20 cellular contexts compared by ENCODE assay signal in the genomic region with DNA sequence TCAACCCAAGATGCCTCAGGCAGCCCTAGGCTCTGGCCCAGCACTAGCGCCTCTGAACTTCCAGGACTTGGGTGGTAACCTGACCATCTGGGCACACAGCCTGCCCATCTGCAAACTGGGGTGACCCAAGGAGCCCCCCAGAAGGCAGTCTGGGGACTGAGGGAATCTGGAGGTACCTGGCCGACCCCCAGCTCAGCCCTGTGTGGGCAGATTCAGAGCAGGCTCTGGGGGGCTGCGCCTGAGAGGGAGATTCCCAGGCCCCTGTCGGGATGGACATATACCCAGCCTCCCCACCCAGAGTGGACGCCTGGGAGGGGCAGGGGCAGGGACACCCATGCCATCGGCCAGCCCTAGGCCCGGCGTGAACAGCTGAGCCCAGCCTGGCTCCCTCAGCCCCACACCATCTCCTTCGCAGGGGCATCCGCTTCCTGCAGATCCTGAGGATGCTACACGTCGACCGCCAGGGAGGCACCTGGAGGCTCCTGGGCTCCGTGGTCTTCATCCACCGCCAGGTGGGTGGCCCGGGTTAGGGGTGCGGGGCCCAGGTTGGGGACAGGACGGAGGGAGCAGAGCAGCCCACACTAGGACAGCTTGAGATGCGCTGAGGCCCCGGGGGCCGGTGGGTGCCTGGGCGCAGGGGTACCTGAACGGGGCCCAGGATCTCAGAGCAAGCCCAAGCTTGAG.
"Had no signal": no experiment of that assay in that cellular context is flagged by ENCODE, and none has a peak within 500 bp of the region (broad histone marks: within the 10 kb centered on the region; RNA-seq: fewer than 3 reads in every experiment).

No MANE protein-coding gene starts in this region.

- ATAC-seq: activated CD8-positive, alpha-beta memory T cell treated with anti-CD3 and anti-CD28 coated beads, Interleukin-2, amount 10 ng/mL, durations not matched to agents 7 days and 5 days; activated CD8-positive, alpha-beta T cell treated with anti-CD3 and anti-CD28 coated beads for 36 hours; gastrocnemius medialis; left lobe of liver; pancreas; T-cell had no signal

- H3K36me3 ChIP-seq: esophagus squamous epithelium, gastrocnemius medialis, pancreas, suprapubic skin, tibial nerve had no signal

- DNase-seq: activated CD4-positive, alpha-beta T cell treated with anti-CD3 and anti-CD28 coated beads, Interleukin-2, amount 10 ng/mL, durations not matched to agents 7 days and 5 days; activated CD4-positive, CD25-positive, alpha-beta regulatory T cell treated with anti-CD3 and anti-CD28 coated beads, Interleukin-2, amount 50 U/mL, for 72 hours; activated CD8-positive, alpha-beta memory T cell treated with anti-CD3 and anti-CD28 coated beads, Interleukin-2, amount 10 ng/mL, durations not matched to agents 7 days and 5 days; activated CD8-positive, alpha-beta T cell treated with anti-CD3 and anti-CD28 coated beads for 36 hours; activated gamma-delta T cell; activated T-cell treated with anti-CD3 and anti-CD28 coated beads for 4 hours; cortex of kidney; esophagus squamous epithelium; gastrocnemius medialis; islet precursor cell; stimulated activated CD4-positive, alpha-beta T cell treated with anti-CD3 and anti-CD28 coated beads, Interleukin-12 subunit alpha, Interleukin-12 subunit beta, amount 100 ng/mL, for 4 hours; stomach; T-cell had no signal

- H3K27me3 ChIP-seq: esophagus squamous epithelium, gastrocnemius medialis, pancreas, stomach, suprapubic skin, tibial nerve had no signal

- H3K9me3 ChIP-seq: esophagus squamous epithelium, gastrocnemius medialis, pancreas, stomach, suprapubic skin, tibial nerve had no signal

- FAIRE-seq: astrocyte, pancreas, urothelium cell line had no signal

- H3K4me3 ChIP-seq: esophagus squamous epithelium, gastrocnemius medialis, pancreas, stomach, suprapubic skin, tibial nerve had no signal

- H3K27ac ChIP-seq: esophagus squamous epithelium, gastrocnemius medialis, pancreas, stomach, suprapubic skin, tibial nerve, VCaP had no signal

- H3K4me1 ChIP-seq: gastrocnemius medialis, pancreas, suprapubic skin had no signal
